ENCODE assay signal across 32 cellular contexts in genomic region chr17:11221721-11222120, GRCh38. TPM values are rescaled to one million over a fixed set of nuclear protein-coding genes. Genes with fewer than 3 reads are reported as not detected.
"Had no signal": no experiment of that assay in that cellular context is flagged by ENCODE, and none has a peak within 500 bp of the region (broad histone marks: within the 10 kb centered on the region; RNA-seq: fewer than 3 reads in every experiment).

No MANE protein-coding gene starts in this region.

- H3K27me3 ChIP-seq: brain microvascular endothelial cell had no signal

- H3K9me3 ChIP-seq: esophagus squamous epithelium, gastroesophageal sphincter had no signal

- H3K36me3 ChIP-seq: brain microvascular endothelial cell, esophagus squamous epithelium, gastroesophageal sphincter had no signal

- H3K4me1 ChIP-seq: esophagus squamous epithelium, gastroesophageal sphincter had no signal

- H3K27ac ChIP-seq: brain microvascular endothelial cell, coronary artery, epithelial cell of prostate, esophagus squamous epithelium, gastroesophageal sphincter had no signal

- H3K4me3 ChIP-seq: coronary artery, esophagus squamous epithelium, gastroesophageal sphincter had no signal

- DNase-seq: activated CD4-positive, alpha-beta T cell treated with anti-CD3 and anti-CD28 coated beads for 1 hour; activated CD4-positive, alpha-beta T cell treated with anti-CD3 and anti-CD28 coated beads for 4 hours; activated CD4-positive, alpha-beta T cell treated with anti-CD3 and anti-CD28 coated beads, Interleukin-2, amount 10 ng/mL, durations not matched to agents 7 days and 5 days; activated CD4-positive, alpha-beta T cell treated with anti-CD3 and anti-CD28 coated beads, Interleukin-2, amount 50 U/mL, for 48 hours; activated CD8-positive, alpha-beta memory T cell treated with anti-CD3 and anti-CD28 coated beads for 24 hours; activated CD8-positive, alpha-beta T cell treated with anti-CD3 and anti-CD28 coated beads for 36 hours; activated effector memory CD4-positive, alpha-beta T cell treated with Interleukin-2 at 50 U/mL for 16 hours; activated gamma-delta T cell treated with Interleukin-2 at 50 U/mL for 16 hours; activated naive CD4-positive, alpha-beta T cell treated with anti-CD3 and anti-CD28 coated beads, Interleukin-2, amount 50 U/mL, for 16 hours; activated naive CD4-positive, alpha-beta T cell treated with Interleukin-2 at 50 U/mL for 16 hours; activated T-cell treated with anti-CD3 and anti-CD28 coated beads, Interleukin-2, amount 50 U/mL, for 4 hours; amniotic stem cell; anterior cingulate cortex; brain microvascular endothelial cell; dermis blood vessel endothelial cell; effector CD4-positive, alpha-beta T cell; effector memory CD8-positive, alpha-beta T cell; esophagus squamous epithelium; foreskin melanocyte; T-helper 2 cell had no signal

- ATAC-seq: activated CD8-positive, alpha-beta T cell treated with anti-CD3 and anti-CD28 coated beads for 36 hours; activated T-cell treated with anti-CD3 and anti-CD28 coated beads, Interleukin-2, amount 50 U/mL, for 4 hours; activated T-helper 17 cell treated with anti-CD3 and anti-CD28 coated beads, Interleukin-2, amount 50 U/mL, for 72 hours; effector memory CD8-positive, alpha-beta T cell; gastroesophageal sphincter; WTC11 had no signal

RNA-seq across cellular contexts. Expression of gene SHISA6, which starts 19.3 kb away (rescaled TPM):
- total RNA-seq: activated CD4-positive, alpha-beta T cell treated with anti-CD3 and anti-CD28 coated beads, Interleukin-2, amount 10 ng/mL, durations not matched to agents 7 days and 5 days; activated CD8-positive, alpha-beta T cell treated with anti-CD3 and anti-CD28 coated beads for 36 hours; activated T-cell treated with anti-CD3 and anti-CD28 coated beads, Interleukin-2, amount 50 U/mL, for 4 hours; activated T-helper 17 cell treated with anti-CD3 and anti-CD28 coated beads, Interleukin-2, amount 50 U/mL, for 72 hours; astrocyte; bronchial epithelial cell; dermis blood vessel endothelial cell; endothelial cell of umbilical vein; fibroblast of lung; fibroblast of villous mesenchyme; glomerular endothelial cell; T-helper 1 cell treated with Interleukin-12 subunit alpha and Interleukin-12 subunit beta and Interleukin-4 antibody, amounts not matched to agents 30 ng/mL and 1 ng/mL, for 36 hours had no signal
- polyA plus RNA-seq: endothelial cell of umbilical vein, fibroblast of lung had no signal
